In genomic region chr4:43983610-43984009, GRCh38 we compare ENCODE assay signal across 2 cellular contexts.
A peak's percentile ranks its signal among the peaks of the same experiment; 100 is the strongest.
TF ChIP-seq lines count a peak whose summit lies in the region.

No MANE protein-coding gene starts in this region.

TF ChIP-seq in WTC11, 78 proteins besides CTCF, POLR2A, EP300 and RAD21:
- TF ChIP-seq ZNF121 (CRISPR knock-in tag; IDR thresholded peaks at IDR 0.05) (no peak), ZNF512 (CRISPR knock-in tag; IDR thresholded peaks at IDR 0.05; ENCODE audit: borderline replicate concordance) (peak; percentile 77; the same call in 1 of the 2 replicates)

TF ChIP-seq in H1, 55 proteins besides CTCF, POLR2A, EP300 and RAD21:
- TF ChIP-seq CHD1 (IDR thresholded peaks at IDR 0.05; ENCODE audit: low read depth, low read length) (no peak), YY1 (IDR thresholded peaks at IDR 0.05; ENCODE audit: low read depth, low read length) (no peak), BRCA1 (IDR thresholded peaks at IDR 0.05; ENCODE audit: low read depth, low read length) (no peak), TBP (IDR thresholded peaks at IDR 0.05; ENCODE audit: low read depth, low read length) (no peak), TEAD4 (IDR thresholded peaks at IDR 0.05; ENCODE audit: low read depth, low read length) (no peak)
- TF ChIP-seq, protein P1, sequence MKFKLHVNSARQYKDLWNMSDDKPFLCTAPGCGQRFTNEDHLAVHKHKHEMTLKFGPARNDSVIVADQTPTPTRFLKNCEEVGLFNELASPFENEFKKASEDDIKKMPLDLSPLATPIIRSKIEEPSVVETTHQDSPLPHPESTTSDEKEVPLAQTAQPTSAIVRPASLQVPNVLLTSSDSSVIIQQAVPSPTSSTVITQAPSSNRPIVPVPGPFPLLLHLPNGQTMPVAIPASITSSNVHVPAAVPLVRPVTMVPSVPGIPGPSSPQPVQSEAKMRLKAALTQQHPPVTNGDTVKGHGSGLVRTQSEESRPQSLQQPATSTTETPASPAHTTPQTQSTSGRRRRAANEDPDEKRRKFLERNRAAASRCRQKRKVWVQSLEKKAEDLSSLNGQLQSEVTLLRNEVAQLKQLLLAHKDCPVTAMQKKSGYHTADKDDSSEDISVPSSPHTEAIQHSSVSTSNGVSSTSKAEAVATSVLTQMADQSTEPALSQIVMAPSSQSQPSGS (IDR thresholded peaks at IDR 0.05; ENCODE audit: low read length): no peak
- TF ChIP-seq, protein P2, sequence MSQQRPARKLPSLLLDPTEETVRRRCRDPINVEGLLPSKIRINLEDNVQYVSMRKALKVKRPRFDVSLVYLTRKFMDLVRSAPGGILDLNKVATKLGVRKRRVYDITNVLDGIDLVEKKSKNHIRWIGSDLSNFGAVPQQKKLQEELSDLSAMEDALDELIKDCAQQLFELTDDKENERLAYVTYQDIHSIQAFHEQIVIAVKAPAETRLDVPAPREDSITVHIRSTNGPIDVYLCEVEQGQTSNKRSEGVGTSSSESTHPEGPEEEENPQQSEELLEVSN (IDR thresholded peaks at IDR 0.05): no peak
TF ChIP-seq in H1: peak in this region for 0.
